1 cellular context compared by ENCODE assay signal in genomic region chr6:37512400-37512958, GRCh38.
TF ChIP-seq lines count a peak whose summit lies in the region.

No MANE protein-coding gene starts in this region.

TF ChIP-seq in K562, 482 proteins besides CTCF, POLR2A, EP300 and RAD21 (continued from another document):
- TF ChIP-seq FOXO4 (CRISPR knock-in tag; IDR thresholded peaks at IDR 0.05) (no peak), CBX1 (IDR thresholded peaks at IDR 0.05; ENCODE audit: low read depth) (no peak)
- TF ChIP-seq, protein P1, sequence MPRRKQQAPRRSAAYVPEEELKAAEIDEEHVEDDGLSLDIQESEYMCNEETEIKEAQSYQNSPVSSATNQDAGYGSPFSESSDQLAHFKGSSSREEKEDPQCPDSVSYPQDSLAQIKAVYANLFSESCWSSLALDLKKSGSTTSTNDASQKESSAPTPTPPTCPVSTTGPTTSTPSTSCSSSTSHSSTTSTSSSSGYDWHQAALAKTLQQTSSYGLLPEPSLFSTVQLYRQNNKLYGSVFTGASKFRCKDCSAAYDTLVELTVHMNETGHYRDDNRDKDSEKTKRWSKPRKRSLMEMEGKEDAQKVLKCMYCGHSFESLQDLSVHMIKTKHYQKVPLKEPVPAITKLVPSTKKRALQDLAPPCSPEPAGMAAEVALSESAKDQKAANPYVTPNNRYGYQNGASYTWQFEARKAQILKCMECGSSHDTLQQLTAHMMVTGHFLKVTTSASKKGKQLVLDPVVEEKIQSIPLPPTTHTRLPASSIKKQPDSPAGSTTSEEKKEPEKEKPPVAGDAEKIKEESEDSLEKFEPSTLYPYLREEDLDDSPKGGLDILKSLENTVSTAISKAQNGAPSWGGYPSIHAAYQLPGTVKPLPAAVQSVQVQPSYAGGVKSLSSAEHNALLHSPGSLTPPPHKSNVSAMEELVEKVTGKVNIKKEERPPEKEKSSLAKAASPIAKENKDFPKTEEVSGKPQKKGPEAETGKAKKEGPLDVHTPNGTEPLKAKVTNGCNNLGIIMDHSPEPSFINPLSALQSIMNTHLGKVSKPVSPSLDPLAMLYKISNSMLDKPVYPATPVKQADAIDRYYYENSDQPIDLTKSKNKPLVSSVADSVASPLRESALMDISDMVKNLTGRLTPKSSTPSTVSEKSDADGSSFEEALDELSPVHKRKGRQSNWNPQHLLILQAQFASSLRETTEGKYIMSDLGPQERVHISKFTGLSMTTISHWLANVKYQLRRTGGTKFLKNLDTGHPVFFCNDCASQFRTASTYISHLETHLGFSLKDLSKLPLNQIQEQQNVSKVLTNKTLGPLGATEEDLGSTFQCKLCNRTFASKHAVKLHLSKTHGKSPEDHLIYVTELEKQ (CRISPR knock-in tag; IDR thresholded peaks at IDR 0.05), result no peak
TF ChIP-seq in K562: peak in this region for 0.
